18 cellular contexts compared by ENCODE assay signal in the genomic region with DNA sequence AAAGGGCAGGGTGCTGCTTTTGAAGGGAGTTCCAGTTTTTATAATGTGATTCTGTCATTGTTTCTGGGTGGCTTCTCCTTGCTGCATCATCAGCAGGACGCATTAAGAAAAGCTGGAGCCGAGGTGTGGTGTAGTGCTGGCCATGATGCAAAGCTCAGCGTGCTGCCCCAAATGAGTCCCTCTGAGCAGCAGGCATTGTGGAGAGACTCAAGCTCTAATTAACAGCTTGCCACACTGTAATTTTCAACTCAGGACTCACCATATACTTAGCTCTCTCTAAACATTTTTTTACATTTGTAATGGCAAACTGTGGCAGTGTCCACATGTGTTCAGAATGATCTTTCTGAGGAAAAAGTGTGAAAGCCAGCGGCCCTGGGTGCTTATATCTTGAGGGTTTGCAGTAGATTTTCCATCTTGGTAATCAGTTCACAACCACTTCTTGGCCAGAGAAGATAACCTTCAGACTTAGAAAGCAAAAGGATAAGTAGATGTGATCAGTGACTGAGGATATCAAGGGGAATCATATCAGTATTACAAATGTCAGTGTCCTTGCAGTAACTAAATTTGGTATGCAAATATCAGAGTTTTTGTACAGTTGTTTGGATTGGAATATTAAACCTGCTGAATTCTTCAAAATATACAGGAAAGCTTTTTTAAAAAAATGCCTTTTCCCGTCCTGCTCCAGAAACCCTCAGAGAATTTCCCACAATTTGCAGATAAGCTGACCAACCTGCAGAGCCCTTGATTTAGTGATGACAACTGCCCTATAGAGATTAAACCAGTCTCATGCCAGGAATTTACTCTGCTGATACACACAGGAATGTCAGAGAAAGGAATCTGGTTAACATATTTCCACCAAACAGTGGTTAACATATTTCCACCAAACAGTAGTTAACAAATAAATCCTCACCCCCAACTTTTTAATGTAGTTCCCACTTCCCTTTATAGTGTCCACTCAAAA.
A peak's percentile ranks its signal among the peaks of the same experiment; 100 is the strongest.
DNase-seq lines count a peak whose midpoint lies in the region; ATAC-seq and TF ChIP-seq lines count a peak whose summit lies in the region.
"Had no signal": no experiment of that assay in that cellular context is flagged by ENCODE, and none has a peak within 500 bp of the region (broad histone marks: within the 10 kb centered on the region; RNA-seq: fewer than 3 reads in every experiment).

No MANE protein-coding gene starts in this region.

- peaks cover 17% of the 10 kb centered on the region for H3K4me1 ChIP-seq in IMR-90 (ENCODE audit: control insufficient read depth, insufficient read depth, low read length)
- H3K4me1 ChIP-seq in psoas muscle = peaks cover 26% of the 10 kb centered on the region

- H3K18ac ChIP-seq in IMR-90 (ENCODE audit: low read depth, low read length) = no peak overlapping the region

- H3K9me3 ChIP-seq in IMR-90 (ENCODE audit: control insufficient read depth, insufficient read depth, low read length) (no peaks in the 10 kb centered on the region), psoas muscle (no peaks in the 10 kb centered on the region)
- H3K9me3 ChIP-seq: gastrocnemius medialis had no signal

- 0 out of 2 replicates have a peak overlapping the region, but pooled peaks have one; percentile 9 for H2BK20ac ChIP-seq in IMR-90 (ENCODE audit: low read depth, low read length)

- peaks cover 10% of the 10 kb centered on the region for H3K9me1 ChIP-seq in IMR-90 (ENCODE audit: insufficient read depth, low read length)

- H2AK5ac ChIP-seq in IMR-90 (ENCODE audit: low read depth, low read length) = no peak overlapping the region

- H3K4me2 ChIP-seq in IMR-90 (ENCODE audit: low read depth, low read length) = no peak overlapping the region

- 0 out of 2 replicates have a peak overlapping the region, but pooled peaks have one; percentile 38 for H3K23ac ChIP-seq in IMR-90 (ENCODE audit: low read depth, low read length)

- H3K79me1 ChIP-seq in IMR-90 (ENCODE audit: low read depth in 1 of 2, low read length in 2 of 2) = peaks cover 4 to 9% of the 10 kb centered on the region in 2 experiments; a peak in 1 of 4 replicates

- POLR2A ChIA-PET in IMR-90 (lab: Charles Lee; ENCODE audit: unreplicated experiment) = interaction anchor here (0.6 kb wide), 1 partner anchor 14 kb away, joined by 5 read pairs; no protein-coding TSS in a partner anchor
- POLR2A ChIA-PET in GM10248 (lab: Yijun Ruan, JAX) = no interaction called here

- DNase-seq in EH (ENCODE audit: low read depth) = peak; percentile 78
- peak; percentile 44 for DNase-seq in IMR-90
- peak; percentile 62 for DNase-seq in cerebellum (ENCODE audit: low spot score)
- no peak for DNase-seq in psoas muscle
- no peak for DNase-seq in GM10248 (ENCODE audit: extremely low spot score)
- DNase-seq: activated CD4-positive, alpha-beta T cell treated with anti-CD3 and anti-CD28 coated beads for 48 hours; activated T-cell treated with anti-CD3 and anti-CD28 coated beads, Interleukin-2, amount 50 U/mL, for 48 hours; amniotic stem cell; CD4-positive, CD25-positive, alpha-beta regulatory T cell; effector CD4-positive, alpha-beta T cell; gastrocnemius medialis; KG1; naive thymus-derived CD8-positive, alpha-beta T cell; NCI-H2029 had no signal

- no peak overlapping the region for H3K4ac ChIP-seq in IMR-90 (ENCODE audit: low read depth, low read length)

- no peak overlapping the region for H2BK5ac ChIP-seq in IMR-90 (ENCODE audit: low read depth, low read length, poor library complexity, severe bottlenecking)

- dilution Hi-C loops in IMR-90 (cut with HindIII; ENCODE audit: low sequenced_read_pairs, unreplicated experiment) = no loop called here

- H3K4me3 Mint-ChIP-seq in nephron = no peak overlapping the region
- H3K4me3 Mint-ChIP-seq: CD4-positive, CD25-positive, alpha-beta regulatory T cell; naive thymus-derived CD8-positive, alpha-beta T cell had no signal

- H3K27ac ChIP-seq in IMR-90 (ENCODE audit: insufficient read depth, low read length) (no peak overlapping the region), psoas muscle (no peak overlapping the region)

- WGBS in IMR-90 (ENCODE audit: extremely low coverage in 2 of 2, insufficient read length in 1 of 2), 2 experiments = 92% methylated on average over 2 of the region's 5 CpGs; no CpG with 5 or more reads in 1 of the 2 experiments
- WGBS in psoas muscle, 3 donors = 74 to 88% (median 87%) methylated on average over 5 of the region's 5 CpGs

- TF ChIP-seq RAD21 in IMR-90 (IDR thresholded peaks at IDR 0.05; ENCODE audit: low read length) = no peak

- CTCF ChIA-PET in IMR-90 (lab: Yijun Ruan, JAX) = no interaction called here
- CTCF ChIA-PET in GM10248 (lab: Yijun Ruan, JAX) = interaction anchor here (1.9 kb wide), 1 partner anchor 11 kb away, joined by 5 read pairs; no protein-coding TSS in a partner anchor

- no peak overlapping the region for H2AK9ac ChIP-seq in IMR-90 (replicated peaks; ENCODE audit: low read depth, low read length, poor library complexity)

- in situ Hi-C loops in IMR-90 (cut with MboI; ENCODE audit: low sequenced_read_pairs) = no loop called here

- H4K5ac ChIP-seq in IMR-90 (ENCODE audit: low read depth, low read length) = no peak overlapping the region

- no peak overlapping the region for H2BK15ac ChIP-seq in IMR-90 (ENCODE audit: low read depth, low read length)

- H3K9me3 Mint-ChIP-seq in nephron = no peaks in the 10 kb centered on the region
- H3K9me3 Mint-ChIP-seq: naive thymus-derived CD8-positive, alpha-beta T cell had no signal

- no peak for TF ChIP-seq POLR2A in IMR-90 (IDR thresholded peaks at IDR 0.05; ENCODE audit: low read depth, low read length)

- peaks cover 7% of the 10 kb centered on the region for H3K36me3 Mint-ChIP-seq in nephron (ENCODE audit: low read depth)
- H3K36me3 Mint-ChIP-seq: CD4-positive, CD25-positive, alpha-beta regulatory T cell had no signal

- no peak for TF ChIP-seq CTCF in IMR-90 (conservative IDR thresholded peaks at IDR 0.05; ENCODE audit: low read depth, low read length)
- no peak for TF ChIP-seq CTCF in nephron (IDR thresholded peaks at IDR 0.05; ENCODE audit: unreplicated experiment in 3 of 3)
- no peak for TF ChIP-seq CTCF in psoas muscle (IDR thresholded peaks at IDR 0.05)
- TF ChIP-seq CTCF in GM10248 (IDR thresholded peaks at IDR 0.05; ENCODE audit: control extremely low read depth, extremely low read depth, low read depth, missing control alignments) = no peak

- H3K36me3 ChIP-seq in IMR-90 (ENCODE audit: control insufficient read depth, insufficient read depth, low read length) = no peaks in the 10 kb centered on the region
- no peaks in the 10 kb centered on the region for H3K36me3 ChIP-seq in psoas muscle (ENCODE audit: insufficient read depth in 1 of 2, low read depth in 1 of 2)
- H3K36me3 ChIP-seq: gastrocnemius medialis had no signal

- no peak overlapping the region for H2AFZ ChIP-seq in IMR-90 (replicated peaks; ENCODE audit: low read length, poor library complexity)

- H2BK120ac ChIP-seq in IMR-90 (ENCODE audit: low read depth, low read length) = no peak overlapping the region

- H3K4me3 ChIP-seq in IMR-90 (ENCODE audit: insufficient read depth, low read depth, low read length) (no peak overlapping the region), psoas muscle (no peak overlapping the region)
- H3K4me3 ChIP-seq: gastrocnemius medialis, skin epidermis had no signal

- H3K27me3 ChIP-seq in IMR-90 (ENCODE audit: control insufficient read depth, insufficient read depth, low read length) (no peaks in the 10 kb centered on the region), psoas muscle (ENCODE audit: insufficient read depth in 3 of 3, low read length in 2 of 3) (no peaks in the 10 kb centered on the region)
- H3K27me3 ChIP-seq: gastrocnemius medialis had no signal

- no peak overlapping the region for H4K8ac ChIP-seq in IMR-90 (ENCODE audit: low read depth in 2 of 2, low read length in 2 of 2)

- H3K4me1 Mint-ChIP-seq in nephron = peaks cover 77% of the 10 kb centered on the region

- H4K91ac ChIP-seq in IMR-90 (ENCODE audit: insufficient read depth, low read depth, low read length) = no peak overlapping the region

- BruUV-seq in IMR-90 (replicated peaks; lab: Mats Ljungman, UMichigan) = no TSS peak

- peaks cover 14% of the 10 kb centered on the region; the same call in 1 of the 2 replicates for H4K20me1 ChIP-seq in IMR-90 (ENCODE audit: insufficient read depth, low read length)

- no peak overlapping the region for H3K9ac ChIP-seq in IMR-90 (ENCODE audit: low read depth, low read length)

- no peak overlapping the region for H3K14ac ChIP-seq in IMR-90 (replicated peaks; ENCODE audit: low read depth, low read length)

- intact Hi-C loops in IMR-90 (cut with micrococcal nuclease) = loop anchor here (2.0 to 5.0 kb wide), 2 partner anchors 63 to 185 kb away; partner anchors contain the start of gene DAAM1
- intact Hi-C loops in psoas muscle (cut with DNase I) = no loop called here

- no peak overlapping the region for H3K56ac ChIP-seq in IMR-90 (ENCODE audit: extremely low read depth, insufficient read depth, low read length)

- H3K27me3 Mint-ChIP-seq in nephron (ENCODE audit: low read depth) = no peaks in the 10 kb centered on the region
- H3K27me3 Mint-ChIP-seq: CD4-positive, CD25-positive, alpha-beta regulatory T cell; naive thymus-derived CD8-positive, alpha-beta T cell had no signal

- peak; percentile 12; the same call in 1 of the 2 replicates for ATAC-seq in IMR-90 (ENCODE audit: low read depth)
- no peak for ATAC-seq in GM21515 (IDR thresholded peaks at IDR 0.05; ENCODE audit: unreplicated experiment)
- ATAC-seq in psoas muscle = no peak
- no peak for ATAC-seq in GM18873 (IDR thresholded peaks at IDR 0.05; ENCODE audit: low FRiP score, unreplicated experiment)
- ATAC-seq: gastrocnemius medialis; naive thymus-derived CD8-positive, alpha-beta T cell had no signal

- H3K27ac Mint-ChIP-seq in nephron = peak overlapping the region; percentile 25 to 61 (median 49)
- H3K27ac Mint-ChIP-seq: naive thymus-derived CD8-positive, alpha-beta T cell had no signal

TF ChIP-seq in IMR-90, 13 proteins besides CTCF, POLR2A, EP300 and RAD21 (continues in another document):
- no peak for TF ChIP-seq MAFK (IDR thresholded peaks at IDR 0.05; ENCODE audit: low read depth, low read length)
- no peak for TF ChIP-seq USF2 (IDR thresholded peaks at IDR 0.05; ENCODE audit: low read depth, low read length)
- no peak for TF ChIP-seq MAZ (IDR thresholded peaks at IDR 0.05; ENCODE audit: borderline replicate concordance, low read depth, low read length)
- no peak for TF ChIP-seq BHLHE40 (IDR thresholded peaks at IDR 0.05; ENCODE audit: low read depth, low read length)
- TF ChIP-seq CEBPB (IDR thresholded peaks at IDR 0.05; ENCODE audit: low read depth, low read length) = no peak
- TF ChIP-seq FOS (IDR thresholded peaks at IDR 0.05; ENCODE audit: low read depth, low read length) = no peak

Comparison
In these comparisons a context has a peak if more than half of its experiments do, and no peak if none do; other contexts are left out.
1. DNase-seq: peak in EH (single experiment), IMR-90 (single experiment) and cerebellum (single experiment); none in psoas muscle (0 of 2) and GM10248 (single experiment).